Comparison of ENCODE assay signal across 8 cellular contexts in the genomic region with DNA sequence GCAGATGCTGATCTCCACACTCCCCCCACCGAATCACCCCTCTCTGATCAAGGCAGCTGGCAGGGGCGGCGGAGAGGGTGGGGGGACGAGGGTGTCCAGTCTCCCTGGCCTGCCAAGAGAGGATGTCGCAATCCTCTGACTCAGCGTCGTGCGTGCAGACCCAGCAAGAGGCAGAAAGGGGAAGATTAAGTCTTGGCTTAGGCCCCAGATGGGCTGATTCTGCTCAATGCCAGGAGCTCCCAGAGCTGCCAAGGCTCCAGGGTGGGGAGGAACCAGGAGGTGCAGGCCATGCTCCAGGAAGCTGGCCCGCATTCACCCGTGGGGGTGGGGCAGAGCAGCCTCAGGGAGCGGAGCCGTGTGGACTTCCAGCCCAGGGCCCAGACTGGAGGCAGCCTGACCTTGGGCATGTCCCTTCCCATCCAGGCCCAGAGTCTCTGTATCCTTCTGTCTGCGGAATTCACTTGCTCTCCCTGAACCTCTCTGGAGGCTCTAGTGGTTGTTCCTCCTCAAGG. TPM values are rescaled to one million over a fixed set of nuclear protein-coding genes. Genes with fewer than 3 reads are reported as not detected.
A peak's percentile ranks its signal among the peaks of the same experiment; 100 is the strongest.
DNase-seq lines count a peak whose midpoint lies in the region; ATAC-seq, FAIRE-seq and TF ChIP-seq lines count a peak whose summit lies in the region.

No MANE protein-coding gene starts in this region.

- H4K91ac ChIP-seq in mesenchymal stem cell (ENCODE audit: low read length): peak overlapping the region; percentile 95

- no peak overlapping the region for H4K8ac ChIP-seq in mesenchymal stem cell (ENCODE audit: low read length)

- intact Hi-C loops in thyroid gland (cut with DNase I): no loop called here

- DNase-seq in HT-29 (ENCODE audit: low spot score): peak; percentile 100
- DNase-seq in SIG-M5 treated with dmso at 0.1 percent for 504 hours (lab: John Stamatoyannopoulos, UW; ENCODE audit: unreplicated experiment): peak; percentile 92
- peak; percentile 100 for DNase-seq in mesenchymal stem cell
- peak; percentile 99 for DNase-seq in thyroid gland

- no peak overlapping the region for H2BK15ac ChIP-seq in mesenchymal stem cell (ENCODE audit: low read depth, poor library complexity, severe bottlenecking)

- peak overlapping the region in 1 of 2 experiments; percentile 65 for H2BK12ac ChIP-seq in mesenchymal stem cell (ENCODE audit: low read length in 2 of 2)

- peak overlapping the region; percentile 39 for H2BK120ac ChIP-seq in mesenchymal stem cell (ENCODE audit: low read depth, low read length)

- TF ChIP-seq POLR2A in thyroid gland (IDR thresholded peaks at IDR 0.05): peak in 1 of 2 donors; percentile 46

- H3K4me1 ChIP-seq in mesenchymal stem cell (ENCODE audit: control insufficient read depth, insufficient read depth, low read depth, low read length): peaks cover 38% of the 10 kb centered on the region
- H3K4me1 ChIP-seq in thyroid gland: peaks cover 58 to 93% of the 10 kb centered on the region in 2 donors

- no peak overlapping the region for H3K4me2 ChIP-seq in mesenchymal stem cell (ENCODE audit: low read length, poor library complexity, severe bottlenecking)

- no peaks in the 10 kb centered on the region for H3K9me3 ChIP-seq in mesenchymal stem cell (ENCODE audit: control insufficient read depth, low read length)
- H3K9me3 ChIP-seq in thyroid gland: no peaks in the 10 kb centered on the region

- peak overlapping the region; percentile 65 for H3K9ac ChIP-seq in mesenchymal stem cell (ENCODE audit: low read length)

- no peak overlapping the region for H3K14ac ChIP-seq in mesenchymal stem cell (ENCODE audit: low read length in 2 of 2)

- H3K27me3 ChIP-seq in mesenchymal stem cell (ENCODE audit: control insufficient read depth in 1 of 2, insufficient read depth in 1 of 2, low read length in 2 of 2) (no peaks in the 10 kb centered on the region), thyroid gland (no peaks in the 10 kb centered on the region)

- FAIRE-seq in endometrium (lab: Jason Lieb, UNC): peak; percentile 43

- H3K4me3 ChIP-seq in mesenchymal stem cell (ENCODE audit: insufficient read depth in 1 of 2, low read depth in 1 of 2, low read length in 2 of 2) (peak overlapping the region in 1 of 2 experiments; percentile 10), thyroid gland (replicated peaks in 1 of 3) (no peak overlapping the region)

- H3K23ac ChIP-seq in mesenchymal stem cell (ENCODE audit: low read length in 2 of 2): no peak overlapping the region

- H3K18ac ChIP-seq in mesenchymal stem cell (ENCODE audit: low read depth in 1 of 2, low read length in 2 of 2): peak overlapping the region; percentile 56 to 89

- no peaks in the 10 kb centered on the region for H3K36me3 ChIP-seq in mesenchymal stem cell (ENCODE audit: control insufficient read depth in 1 of 2, insufficient read depth in 2 of 2, low read depth in 1 of 2, low read length in 2 of 2)
- H3K36me3 ChIP-seq in thyroid gland: no peaks in the 10 kb centered on the region

- peak overlapping the region in 1 of 2 experiments; percentile 42 for H3K4ac ChIP-seq in mesenchymal stem cell (ENCODE audit: low read depth in 1 of 2, low read length in 2 of 2)

- no peak overlapping the region for H2AFZ ChIP-seq in mesenchymal stem cell (ENCODE audit: low read depth, low read length)

- 2% methylated on average over 13 of the region's 13 CpGs for WGBS in mesenchymal stem cell
- WGBS in thyroid gland, 2 donors: 2 to 3% methylated on average over 11 to 13 of the region's 13 CpGs

- no peak overlapping the region for H2AK5ac ChIP-seq in mesenchymal stem cell (ENCODE audit: low read length, severe bottlenecking)

- ATAC-seq in GM18858 (IDR thresholded peaks at IDR 0.05; ENCODE audit: unreplicated experiment): no peak
- ATAC-seq in GM21390 (IDR thresholded peaks at IDR 0.05; ENCODE audit: unreplicated experiment): no peak

- H2BK5ac ChIP-seq in mesenchymal stem cell (ENCODE audit: low read depth, low read length, poor library complexity, severe bottlenecking): peak overlapping the region; percentile 77

- TF ChIP-seq CTCF in C4-2B (conservative IDR thresholded peaks at IDR 0.05) (no peak), thyroid gland (IDR thresholded peaks at IDR 0.05) (no peak)

- H3K79me1 ChIP-seq in mesenchymal stem cell (replicated peaks; ENCODE audit: low read length, poor library complexity, severe bottlenecking): no peaks in the 10 kb centered on the region

- peak overlapping the region; percentile 96 for H3K27ac ChIP-seq in C4-2B
- H3K27ac ChIP-seq in mesenchymal stem cell (ENCODE audit: low read length, poor library complexity, severe bottlenecking): peak overlapping the region; percentile 77
- H3K27ac ChIP-seq in thyroid gland: peak overlapping the region; percentile 81 to 97 (median 95)

RNA-seq across cellular contexts. Expression of a gene that starts 6.6 kb away (rescaled TPM):
- 39.1 and 50.6 TPM in 2 replicates for total RNA-seq in HT-29 (2014; rRNA removed; shearing (Covaris generic))
- polyA plus RNA-seq in mesenchymal stem cell (2013, experiment 1 of 2): 48.8 TPM
- 47.7 TPM for polyA plus RNA-seq in mesenchymal stem cell (2013, experiment 2 of 2)
- total RNA-seq in thyroid gland: 10 to 100 TPM; 12.4 to 56.2 (median 16.8) TPM

RNA-seq across cellular contexts. Expression of a gene that starts 35.8 kb away (rescaled TPM):
- 79.7 and 93.2 TPM in 2 replicates for total RNA-seq in HT-29 (2014; rRNA removed; shearing (Covaris generic))
- polyA plus RNA-seq in mesenchymal stem cell (2013, experiment 1 of 2): not detected
- not detected for polyA plus RNA-seq in mesenchymal stem cell (2013, experiment 2 of 2)
- 1 to 10 TPM; 2.0 to 5.6 (median 3.1) TPM for total RNA-seq in thyroid gland

RNA-seq across cellular contexts. Expression of a gene that starts 42.9 kb away (rescaled TPM):
- not detected in 2 replicates for total RNA-seq in HT-29 (2014; rRNA removed; shearing (Covaris generic))
- polyA plus RNA-seq in mesenchymal stem cell (2013, experiment 1 of 2): not detected
- not detected for polyA plus RNA-seq in mesenchymal stem cell (2013, experiment 2 of 2)
- under 1 TPM in 1 of 4 donors, not detected in 3; 0.40 TPM for total RNA-seq in thyroid gland

Comparison
In these comparisons a context has a peak if more than half of its experiments do, and no peak if none do; other contexts are left out.
1. RNA of a gene that starts 35.8 kb away (total RNA-seq): 79.7 to 93.2 TPM in HT-29; 2.0 to 5.6 TPM in thyroid gland; every median in the first group is over 10 times any median in the second.
2. Peak in every context shown above with its lines, with median percentiles within 50 percentile points of each other: H3K27ac ChIP-seq and DNase-seq.